ENCODE assay signal across 20 cellular contexts in genomic region chr1:77954521-77954920, GRCh38.
"Had no signal": no experiment of that assay in that cellular context is flagged by ENCODE, and none has a peak within 500 bp of the region (broad histone marks: within the 10 kb centered on the region; RNA-seq: fewer than 3 reads in every experiment).

No MANE protein-coding gene starts in this region.

- ATAC-seq: body of pancreas, heart left ventricle, left colon, WTC11 had no signal

- FAIRE-seq: keratinocyte had no signal

- H3K4me1 ChIP-seq: upper lobe of left lung had no signal

- H3K27ac ChIP-seq: body of pancreas, cardiac muscle cell, epithelial cell of prostate, heart left ventricle, sigmoid colon, upper lobe of left lung had no signal

- H3K4me3 ChIP-seq: body of pancreas, cardiac muscle cell, heart left ventricle, sigmoid colon, spleen, upper lobe of left lung had no signal

- H3K9me3 ChIP-seq: body of pancreas, heart left ventricle, sigmoid colon, spleen, upper lobe of left lung had no signal

- DNase-seq: activated naive CD4-positive, alpha-beta T cell; activated T-cell treated with anti-CD3 and anti-CD28 coated beads, Interleukin-2, amount 50 U/mL, for 1 hour; body of pancreas; heart left ventricle; left colon; mesenchymal stem cell; naive B cell; occipital lobe; posterior cingulate gyrus; retina; sigmoid colon; spleen; stimulated activated CD4-positive, alpha-beta T cell treated with anti-CD3 and anti-CD28 coated beads, Interleukin-4, amount 100 ng/mL, for 1 hour; stimulated activated naive CD4-positive, alpha-beta T cell; T-helper 9 cell; upper lobe of left lung had no signal

- H3K27me3 ChIP-seq: body of pancreas, cardiac muscle cell, heart left ventricle, sigmoid colon, spleen, upper lobe of left lung had no signal
